8 cellular contexts compared by ENCODE assay signal in the genomic region with DNA sequence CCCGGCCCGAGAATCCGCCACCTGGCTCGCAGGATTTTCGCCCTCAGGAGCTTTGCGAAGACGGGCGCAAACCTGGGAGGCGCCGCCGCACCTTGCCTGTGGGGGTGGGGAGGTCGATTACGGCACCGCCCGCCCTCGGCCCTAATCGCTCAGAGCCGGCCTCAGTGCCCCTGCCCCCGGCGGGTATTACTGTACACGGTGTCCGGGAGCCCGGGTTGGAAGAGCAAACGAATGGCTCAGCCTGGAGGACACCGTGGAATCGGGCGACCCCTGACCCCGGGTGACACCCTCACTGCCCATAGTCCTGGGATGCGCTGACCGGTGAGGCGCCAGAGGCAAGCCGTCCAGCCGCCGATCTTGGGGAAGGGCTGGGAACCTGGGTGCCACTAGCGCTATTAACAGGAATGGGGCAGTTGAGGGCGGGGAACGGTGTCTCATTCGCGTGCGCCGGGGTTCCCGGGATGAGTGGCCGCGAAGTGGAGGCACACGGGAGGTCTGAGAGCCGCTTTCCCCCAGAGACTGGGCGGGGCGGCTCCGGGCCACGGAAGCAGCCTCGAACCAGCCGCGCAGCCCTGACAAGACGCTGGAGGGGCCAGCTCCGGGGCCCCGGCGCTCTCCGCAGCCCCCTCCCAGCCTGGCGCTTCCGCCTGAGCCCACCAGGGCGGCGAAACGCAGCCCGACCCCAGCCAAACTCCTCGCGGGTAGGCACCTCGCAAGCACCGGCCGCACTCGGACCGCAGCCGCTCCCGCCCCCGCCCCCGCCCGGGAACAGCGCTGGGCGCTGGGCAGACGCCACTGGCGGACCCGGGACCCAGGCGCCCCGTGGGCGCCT.
DNase-seq lines count a peak whose midpoint lies in the region; ATAC-seq and TF ChIP-seq lines count a peak whose summit lies in the region.

No MANE protein-coding gene starts in this region.

- H3K79me1 ChIP-seq in H9 (ENCODE audit: insufficient read depth, low read depth, low read length, poor library complexity, severe bottlenecking) = no peaks in the 10 kb centered on the region

- H4K20me1 ChIP-seq in H9 (ENCODE audit: control insufficient read depth, insufficient read depth, insufficient read length) = peaks cover 4% of the 10 kb centered on the region

- H3K56ac ChIP-seq in H9 (ENCODE audit: insufficient read length, low read depth, low read length) = no peak overlapping the region

- H3K4me2 ChIP-seq in H9 (ENCODE audit: insufficient read depth, insufficient read length, low read length) = peak overlapping the region; percentile 61

- peaks cover 0 to 3% (median 0%) of the 10 kb centered on the region in 3 experiments; a peak in 2 of 7 replicates for H3K36me3 Mint-ChIP-seq in H9 (ENCODE audit: insufficient read depth in 1 of 3, low read depth in 3 of 3)
- no peaks in the 10 kb centered on the region for H3K36me3 Mint-ChIP-seq in activated B cell treated with CpG ODN at 0.5 μM for 24 hours (ENCODE audit: low read depth)

- no peak overlapping the region; the same call in 1 of the 2 replicates for H3K14ac ChIP-seq in H9 (ENCODE audit: insufficient read depth, low read length)

- DNase-seq in AG20443 (ENCODE audit: low spot score) = peak; percentile 62
- no peak for DNase-seq in H9
- peak; percentile 34 for DNase-seq in activated B cell treated with CpG ODN at 0.5 μM for 24 hours
- no peak for DNase-seq in kidney epithelial cell (ENCODE audit: low read depth)
- DNase-seq in transverse colon = no peak
- DNase-seq in ureter (ENCODE audit: low spot score) = no peak
- no peak for DNase-seq in C1 segment of cervical spinal cord (lab: John Stamatoyannopoulos, UW)

- in situ Hi-C loops in transverse colon (cut with MboI; ENCODE audit: low pct_ligation_motif_present in 1 of 4, low pct_unique_long_range_greater_than_20kb in 1 of 4, low sequenced_read_pairs in 3 of 4) = no loop called here

- CTCF ChIA-PET in activated B cell treated with CpG ODN at 0.5 μM for 24 hours (lab: Charles Lee) = no interaction called here

- no peak overlapping the region for H2AK5ac ChIP-seq in H9 (ENCODE audit: insufficient read length, low read length)

- no CpG with 5 or more reads among the region's 84 CpGs for WGBS in H9 (ENCODE audit: extremely low coverage, insufficient read length, low lambda C conversion rate)
- 2% methylated on average over 60 of the region's 84 CpGs; no CpG with 5 or more reads in 1 of the 2 donors for WGBS in transverse colon (ENCODE audit: low coverage in 1 of 2), 2 donors

- H3K4me3 ChIP-seq in kidney epithelial cell (ENCODE audit: low read depth, low read length) (peak overlapping the region; percentile 69), transverse colon (peak overlapping the region; percentile 20 to 71 (median 52))

- TF ChIP-seq EP300 in transverse colon (IDR thresholded peaks at IDR 0.05; ENCODE audit: low read depth) = no peak

- H3K36me3 ChIP-seq in kidney epithelial cell (ENCODE audit: control insufficient read depth, insufficient read depth, low read length) (peaks cover 2% of the 10 kb centered on the region), transverse colon (no peaks in the 10 kb centered on the region)

- H2BK120ac ChIP-seq in H9 (ENCODE audit: low read depth, low read length, poor library complexity, severe bottlenecking) = no peak overlapping the region

- no peak overlapping the region for H2BK12ac ChIP-seq in H9 (ENCODE audit: insufficient read length, low read depth, low read length)

- H2AFZ ChIP-seq in H9 (ENCODE audit: low read length) = no peak overlapping the region

- H3K23me2 ChIP-seq in H9 (ENCODE audit: insufficient read length, low read depth, low read length, poor library complexity, severe bottlenecking) = peaks cover 47% of the 10 kb centered on the region

- H3K23ac ChIP-seq in H9 (ENCODE audit: insufficient read length, low read depth, low read length) = no peak overlapping the region

- H4K8ac ChIP-seq in H9 (replicated peaks; ENCODE audit: insufficient read length, low read depth, low read length) = no peak overlapping the region

- no peaks in the 10 kb centered on the region; the same call in 1 of the 2 replicates for H3K79me2 ChIP-seq in H9 (ENCODE audit: insufficient read depth, low read length)

- no peak overlapping the region for H3K27ac Mint-ChIP-seq in H9
- H3K27ac Mint-ChIP-seq in activated B cell treated with CpG ODN at 0.5 μM for 24 hours = no peak overlapping the region

- POLR2A ChIA-PET in activated B cell treated with CpG ODN at 0.5 μM for 24 hours (lab: Charles Lee) = no interaction called here

- H3K9me3 ChIP-seq in H9 (ENCODE audit: control insufficient read depth, low read depth, low read length) = no peaks in the 10 kb centered on the region
- H3K9me3 ChIP-seq in transverse colon = no peaks in the 10 kb centered on the region

- no peak overlapping the region for H3T11ph ChIP-seq in H9 (ENCODE audit: low read length)

- intact Hi-C loops in activated B cell treated with CpG ODN at 0.5 μM for 24 hours (cut with micrococcal nuclease) = loop anchor here (5.0 kb wide), 1 partner anchor 167 kb away; the partner anchor contains the start of gene NRF1
- intact Hi-C loops in transverse colon (cut with DNase I; ENCODE audit: low total_unique reads) = no loop called here

- no peak overlapping the region for H3K9ac ChIP-seq in H9 (ENCODE audit: extremely low read depth, insufficient read length, low read length)

- H3K4me1 ChIP-seq in H9 (ENCODE audit: insufficient read depth, low read length) = peaks cover 16% of the 10 kb centered on the region; the same call in 1 of the 2 replicates
- peaks cover 33 to 56% (median 50%) of the 10 kb centered on the region in 4 donors for H3K4me1 ChIP-seq in transverse colon

- H3K4me1 Mint-ChIP-seq in H9 (peaks cover 57 to 64% of the 10 kb centered on the region in 2 experiments), activated B cell treated with CpG ODN at 0.5 μM for 24 hours (peaks cover 28% of the 10 kb centered on the region)

- H2BK20ac ChIP-seq in H9 (ENCODE audit: low read depth, low read length, poor library complexity, severe bottlenecking) = no peak overlapping the region

- H3K27me3 Mint-ChIP-seq in H9 (ENCODE audit: low read depth) (peaks cover 73% of the 10 kb centered on the region), activated B cell treated with CpG ODN at 0.5 μM for 24 hours (peaks cover 34% of the 10 kb centered on the region)

- H3K4me3 Mint-ChIP-seq in H9 = peak overlapping the region; percentile 67 to 80
- H3K4me3 Mint-ChIP-seq in activated B cell treated with CpG ODN at 0.5 μM for 24 hours = peak overlapping the region; percentile 50

- H3K9me3 Mint-ChIP-seq in H9 = peaks cover 0 to 6% of the 10 kb centered on the region in 2 experiments; a peak in 1 of 5 replicates
- no peaks in the 10 kb centered on the region for H3K9me3 Mint-ChIP-seq in activated B cell treated with CpG ODN at 0.5 μM for 24 hours

- no peak overlapping the region for H4K5ac ChIP-seq in H9 (ENCODE audit: insufficient read length, low read depth, low read length)

- H3K27me3 ChIP-seq in H9 (ENCODE audit: insufficient read depth, low read length) (peaks cover 47% of the 10 kb centered on the region), kidney epithelial cell (ENCODE audit: control insufficient read depth, insufficient read depth, low read length) (peaks cover 41% of the 10 kb centered on the region), transverse colon (peaks cover 79% of the 10 kb centered on the region)

- ATAC-seq in activated B cell treated with CpG ODN at 0.5 μM for 24 hours (ENCODE audit: low read depth) (no peak), HG02642 (IDR thresholded peaks at IDR 0.05; ENCODE audit: poor library complexity, unreplicated experiment) (no peak)

- no peak overlapping the region for H2BK5ac ChIP-seq in H9 (ENCODE audit: insufficient read length, low read length)

- no peak overlapping the region for H3K4ac ChIP-seq in H9 (ENCODE audit: low read depth, low read length)

- no peak for TF ChIP-seq POLR2A in transverse colon (IDR thresholded peaks at IDR 0.05)

- no peak overlapping the region for H3K27ac ChIP-seq in H9 (ENCODE audit: insufficient read length, low read depth, low read length)
- H3K27ac ChIP-seq in transverse colon = peak overlapping the region in 3 of 4 donors; percentile 69 to 87 (median 80)

- no peak overlapping the region for H4K91ac ChIP-seq in H9 (ENCODE audit: insufficient read length, low read depth, low read length)

- TF ChIP-seq CTCF in H9 (conservative IDR thresholded peaks at IDR 0.05) (peak; percentile 57), activated B cell treated with CpG ODN at 0.5 μM for 24 hours (IDR thresholded peaks at IDR 0.05) (no peak), kidney epithelial cell (IDR thresholded peaks at IDR 0.05; ENCODE audit: insufficient read depth, low read length, poor library complexity, severe bottlenecking) (peak; percentile 7), transverse colon (IDR thresholded peaks at IDR 0.05) (no peak)

- peak overlapping the region; percentile 1 for H3K18ac ChIP-seq in H9 (ENCODE audit: insufficient read length, low read depth, low read length)

- no peak overlapping the region for H2BK15ac ChIP-seq in H9 (ENCODE audit: low read depth, low read length)

Comparison
In these comparisons a context has a peak if more than half of its experiments do, and no peak if none do; other contexts are left out.
1. DNase-seq: peak in AG20443 (single experiment) and activated B cell treated with CpG ODN at 0.5 μM for 24 hours (single experiment); none in H9 (single experiment), kidney epithelial cell (single experiment), transverse colon (single experiment), ureter (single experiment) and C1 segment of cervical spinal cord (0 of 14).
2. CTCF ChIP-seq: peak in H9 (single experiment) and kidney epithelial cell (single experiment); none in activated B cell treated with CpG ODN at 0.5 μM for 24 hours (single experiment) and transverse colon (0 of 5).